ENCODE assay signal across 12 cellular contexts in the genomic region with DNA sequence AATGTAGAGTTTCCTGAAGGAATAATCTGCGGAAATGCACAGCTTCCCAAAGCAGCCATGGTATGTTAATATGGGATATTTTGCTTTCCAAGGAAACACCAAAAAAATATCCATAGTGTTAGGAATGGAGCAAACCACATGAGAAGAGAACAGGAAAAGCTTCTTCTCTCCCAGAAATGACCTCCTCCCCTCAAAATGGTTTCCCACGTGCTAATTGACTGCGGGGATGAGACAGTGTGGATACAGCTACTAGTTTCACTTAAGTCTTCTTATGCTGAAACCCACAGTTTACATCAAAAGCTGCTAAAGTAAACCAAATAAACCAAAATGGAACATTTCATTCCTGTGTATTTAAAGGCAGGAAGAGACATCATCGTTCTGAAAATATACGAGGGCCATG.
DNase-seq lines count a peak whose midpoint lies in the region; ATAC-seq and TF ChIP-seq lines count a peak whose summit lies in the region.
"Had no signal": no experiment of that assay in that cellular context is flagged by ENCODE, and none has a peak within 500 bp of the region (broad histone marks: within the 10 kb centered on the region; RNA-seq: fewer than 3 reads in every experiment).

No MANE protein-coding gene starts in this region.

- H3K36me3 ChIP-seq in left ventricle myocardium inferior (no peaks in the 10 kb centered on the region), right lobe of liver (no peaks in the 10 kb centered on the region), tibial nerve (no peaks in the 10 kb centered on the region)
- H3K36me3 ChIP-seq: neutrophil had no signal

- H3K4me3 ChIP-seq in left ventricle myocardium inferior (peak overlapping the region; percentile 10), astrocyte of the spinal cord (ENCODE audit: low read depth, low read length) (no peak overlapping the region), right lobe of liver (no peak overlapping the region), tibial nerve (no peak overlapping the region)

- DNase-seq in left ventricle myocardium inferior (no peak), cardiac septum (ENCODE audit: low spot score) (no peak), astrocyte of the spinal cord (ENCODE audit: low read depth, low spot score) (peak; percentile 85), right lobe of liver (no peak), tibial nerve (ENCODE audit: low spot score in 2 of 2) (no peak), UCSD-AML1 (lab: John Stamatoyannopoulos, UW; ENCODE audit: unreplicated experiment) (no peak), kidney tubule cell (ENCODE audit: low spot score) (no peak)
- DNase-seq: activated CD8-positive, alpha-beta memory T cell treated with anti-CD3 and anti-CD28 coated beads, Interleukin-2, amount 50 U/mL, for 48 hours; AML-193; endodermal cell had no signal

- TF ChIP-seq CTCF in left ventricle myocardium inferior (IDR thresholded peaks at IDR 0.05; ENCODE audit: borderline replicate concordance) (no peak), astrocyte of the spinal cord (IDR thresholded peaks at IDR 0.05; ENCODE audit: low read depth, low read length) (no peak), right lobe of liver (IDR thresholded peaks at IDR 0.05) (no peak), tibial nerve (IDR thresholded peaks at IDR 0.05) (no peak)

- H3K27ac ChIP-seq in left ventricle myocardium inferior (replicated peaks): peak overlapping the region; percentile 70
- H3K27ac ChIP-seq in right lobe of liver: peak overlapping the region in 2 of 3 donors; percentile 7 to 16
- peak overlapping the region in 3 of 4 donors; percentile 70 to 94 (median 87) for H3K27ac ChIP-seq in tibial nerve
- H3K27ac ChIP-seq: neutrophil had no signal

- H3K9me3 ChIP-seq in left ventricle myocardium inferior (replicated peaks) (no peaks in the 10 kb centered on the region), right lobe of liver (no peaks in the 10 kb centered on the region), tibial nerve (no peaks in the 10 kb centered on the region)
- H3K9me3 ChIP-seq: neutrophil had no signal

- H3K27me3 ChIP-seq in left ventricle myocardium inferior (ENCODE audit: low read depth) (no peaks in the 10 kb centered on the region), right lobe of liver (no peaks in the 10 kb centered on the region), tibial nerve (no peaks in the 10 kb centered on the region)
- H3K27me3 ChIP-seq: neutrophil had no signal

- ATAC-seq in right lobe of liver (peak; percentile 28 to 64 (median 50)), HG03520 (IDR thresholded peaks at IDR 0.05; ENCODE audit: unreplicated experiment) (no peak)

- 25% methylated on average over 5 of the region's 5 CpGs for WGBS in right lobe of liver (ENCODE audit: insufficient coverage, low coverage, low lambda C conversion rate, missing lambda C conversion rate)
- 59 to 65% methylated on average over 5 of the region's 5 CpGs for WGBS in tibial nerve, 2 donors

- peaks cover 73% of the 10 kb centered on the region for H3K4me1 ChIP-seq in left ventricle myocardium inferior
- no peaks in the 10 kb centered on the region for H3K4me1 ChIP-seq in right lobe of liver
- H3K4me1 ChIP-seq in tibial nerve: peaks cover 0 to 90% (median 39%) of the 10 kb centered on the region in 4 donors

- intact Hi-C loops in left ventricle myocardium inferior (cut with micrococcal nuclease): no loop called here
- intact Hi-C loops in cardiac septum (cut with DNase I): no loop called here
- intact Hi-C loops in right lobe of liver (cut with DNase I): no loop called here

- in situ Hi-C loops in astrocyte of the spinal cord (cut with HindIII; ENCODE audit: low sequenced_read_pairs): no loop called here

- no peak for TF ChIP-seq EP300 in tibial nerve (IDR thresholded peaks at IDR 0.05)

- TF ChIP-seq POLR2A in right lobe of liver (IDR thresholded peaks at IDR 0.05) (no peak), tibial nerve (IDR thresholded peaks at IDR 0.05) (no peak)

Comparison
In these comparisons a context has a peak if more than half of its experiments do, and no peak if none do; other contexts are left out.
1. H3K27ac ChIP-seq: peak in every context shown above with its lines; median percentile 87 in tibial nerve; 70 in left ventricle myocardium inferior; 12 in right lobe of liver.